In genomic region chr15:75131269-75131643, GRCh38 we compare ENCODE assay signal across 13 cellular contexts.
DNase-seq lines count a peak whose midpoint lies in the region; ATAC-seq and TF ChIP-seq lines count a peak whose summit lies in the region.
"Had no signal": no experiment of that assay in that cellular context is flagged by ENCODE, and none has a peak within 500 bp of the region (broad histone marks: within the 10 kb centered on the region; RNA-seq: fewer than 3 reads in every experiment).

No MANE protein-coding gene starts in this region.

- H3K36me3 ChIP-seq in left ventricle myocardium inferior = no peaks in the 10 kb centered on the region

- H3K27ac ChIP-seq in left ventricle myocardium inferior (replicated peaks) = no peak overlapping the region
- H3K27ac ChIP-seq: PC-9 had no signal

- no peak for DNase-seq in Right ventricle myocardium superior
- no peak for DNase-seq in left ventricle myocardium inferior
- peak; percentile 19 for DNase-seq in NOMO-1 treated with dmso at 0.1 percent for 144 hours (lab: John Stamatoyannopoulos, UW; ENCODE audit: unreplicated experiment)
- peak; percentile 69 for DNase-seq in fibroblast of gingiva (ENCODE audit: low read depth)
- peak; percentile 21 for DNase-seq in stromal cell of bone marrow (ENCODE audit: low read depth)
- DNase-seq in SHP77 (lab: John Stamatoyannopoulos, UW) = no peak
- DNase-seq: activated gamma-delta T cell, hippocampal formation, NCI-H2029 treated with DMSO at 0.1 percent for 48 hours, PC-9 had no signal

- H3K4me3 ChIP-seq in left ventricle myocardium inferior = no peak overlapping the region
- H3K4me3 ChIP-seq: PC-9, smooth muscle cell had no signal

- TF ChIP-seq CTCF in left ventricle myocardium inferior (IDR thresholded peaks at IDR 0.05; ENCODE audit: borderline replicate concordance) = no peak

- no peaks in the 10 kb centered on the region for H3K4me1 ChIP-seq in left ventricle myocardium inferior

- H3K9me3 ChIP-seq in left ventricle myocardium inferior (replicated peaks) = no peaks in the 10 kb centered on the region

- intact Hi-C loops in Right ventricle myocardium superior (cut with DNase I) (no loop called here), left ventricle myocardium inferior (cut with micrococcal nuclease) (no loop called here)

- no peaks in the 10 kb centered on the region for H3K27me3 ChIP-seq in left ventricle myocardium inferior (ENCODE audit: low read depth)

- ATAC-seq in Right ventricle myocardium superior (ENCODE audit: poor library complexity) = peak; percentile 46
- ATAC-seq in HG03469 (IDR thresholded peaks at IDR 0.05; ENCODE audit: unreplicated experiment) = no peak
- no peak for ATAC-seq in GM18511 (IDR thresholded peaks at IDR 0.05; ENCODE audit: unreplicated experiment)

Comparison
In these comparisons a context has a peak if more than half of its experiments do, and no peak if none do; other contexts are left out.
1. DNase-seq: peak in NOMO-1 treated with dmso at 0.1 percent for 144 hours (single experiment), fibroblast of gingiva (single experiment) and stromal cell of bone marrow (single experiment); none in Right ventricle myocardium superior (single experiment), left ventricle myocardium inferior (single experiment) and SHP77 (0 of 2).